In genomic region chr2:220076734-220077133, GRCh38 we compare ENCODE assay signal across 9 cellular contexts.
DNase-seq lines count a peak whose midpoint lies in the region; ATAC-seq and TF ChIP-seq lines count a peak whose summit lies in the region.
"Had no signal": no experiment of that assay in that cellular context is flagged by ENCODE, and none has a peak within 500 bp of the region (broad histone marks: within the 10 kb centered on the region; RNA-seq: fewer than 3 reads in every experiment).

No MANE protein-coding gene starts in this region.

- peak overlapping the region; percentile 5 for H3K27ac ChIP-seq in trophoblast cell (ENCODE audit: low read depth, low read length)
- H3K27ac ChIP-seq: SJCRH30 had no signal

- H2AK5ac ChIP-seq in trophoblast cell (ENCODE audit: low read length) = no peak overlapping the region

- no peak overlapping the region for H3K23ac ChIP-seq in trophoblast cell (ENCODE audit: low read length)

- no CpG with 5 or more reads among the region's 9 CpGs for WGBS in trophoblast cell (ENCODE audit: extremely low coverage, insufficient coverage, insufficient read length)

- no peak overlapping the region for H2AFZ ChIP-seq in trophoblast cell (ENCODE audit: insufficient read depth, low read length, poor library complexity)

- H3K79me1 ChIP-seq in trophoblast cell (ENCODE audit: low read length) = peaks cover 12% of the 10 kb centered on the region

- H3K27me3 ChIP-seq in trophoblast cell (ENCODE audit: insufficient read depth, low read length) = no peaks in the 10 kb centered on the region

- H3K4me3 ChIP-seq in trophoblast cell (ENCODE audit: low read depth, low read length) = no peak overlapping the region
- H3K4me3 ChIP-seq: SJCRH30 had no signal

- no peaks in the 10 kb centered on the region for H3K36me3 ChIP-seq in trophoblast cell (ENCODE audit: control insufficient read depth in 1 of 2, insufficient read depth in 2 of 2, low read length in 2 of 2)
- H3K36me3 ChIP-seq: SJCRH30 had no signal

- H3K18ac ChIP-seq in trophoblast cell (ENCODE audit: low read length) = no peak overlapping the region

- no peak overlapping the region for H3K9ac ChIP-seq in trophoblast cell (ENCODE audit: low read length)

- H3K4me2 ChIP-seq in trophoblast cell (ENCODE audit: low read length) = no peak overlapping the region

- no peak overlapping the region for H3K4ac ChIP-seq in trophoblast cell (ENCODE audit: low read depth, low read length)

- DNase-seq in EL (peak; percentile 79), fibroblast of peridontal ligament (ENCODE audit: extremely low read depth) (peak; percentile 84), trophoblast cell (peak in 1 of 2 donors; percentile 36), NCI-H128 (lab: John Stamatoyannopoulos, UW; ENCODE audit: unreplicated experiment) (no peak), GM19240 (ENCODE audit: insufficient read length, low spot score) (no peak)

- H4K8ac ChIP-seq in trophoblast cell (ENCODE audit: low read depth, low read length) = no peak overlapping the region

- no peak overlapping the region for H3K14ac ChIP-seq in trophoblast cell (ENCODE audit: low read length)

- peaks cover 6 to 14% of the 10 kb centered on the region in 2 experiments for H3K4me1 ChIP-seq in trophoblast cell (ENCODE audit: control insufficient read depth in 1 of 2, insufficient read depth in 2 of 2, low read length in 2 of 2)
- H3K4me1 ChIP-seq: SJCRH30 had no signal

- H4K91ac ChIP-seq in trophoblast cell (ENCODE audit: low read depth, low read length) = peak overlapping the region; percentile 11

- ATAC-seq in HG02840 (IDR thresholded peaks at IDR 0.05; ENCODE audit: low FRiP score, unreplicated experiment) = no peak
- no peak for ATAC-seq in GM18873 (IDR thresholded peaks at IDR 0.05; ENCODE audit: low FRiP score, unreplicated experiment)

- peaks cover 2% of the 10 kb centered on the region for H3K79me2 ChIP-seq in trophoblast cell (ENCODE audit: control insufficient read depth, insufficient read depth, low read length, poor library complexity)

- H2BK5ac ChIP-seq in trophoblast cell (ENCODE audit: low read depth, low read length, poor library complexity) = peak overlapping the region; percentile 19

- H4K12ac ChIP-seq in trophoblast cell (ENCODE audit: low read depth, low read length) = no peak overlapping the region

- no peaks in the 10 kb centered on the region for H3K9me3 ChIP-seq in trophoblast cell (ENCODE audit: insufficient read depth, low read depth, low read length)
- H3K9me3 ChIP-seq: SJCRH30 had no signal

- H2BK12ac ChIP-seq in trophoblast cell (ENCODE audit: low read length) = peak overlapping the region; percentile 36

- no peak overlapping the region for H2BK120ac ChIP-seq in trophoblast cell (ENCODE audit: insufficient read depth, low read length, poor library complexity)

TF ChIP-seq in PFSK-1, 5 proteins besides CTCF, POLR2A, EP300 and RAD21:
- TF ChIP-seq FOXP2 (optimal IDR thresholded peaks at IDR 0.05; ENCODE audit: borderline replicate concordance, extremely low read depth, extremely low read length, insufficient read depth) (no peak), REST (IDR thresholded peaks at IDR 0.05; ENCODE audit: insufficient read depth in 1 of 2, low read depth in 2 of 2, low read length in 2 of 2) (0 out of 4 replicates have a peak, but pooled peaks of 1 of the 2 experiments have one; percentile 4), POLR2AphosphoS5 (IDR thresholded peaks at IDR 0.05; ENCODE audit: low read depth, low read length) (peak; percentile 32; the same call in 1 of the 2 replicates), SIN3A (IDR thresholded peaks at IDR 0.05; ENCODE audit: borderline replicate concordance, insufficient read depth, low read length) (no peak; the same call in 1 of the 2 replicates), TAF1 (IDR thresholded peaks at IDR 0.05; ENCODE audit: borderline replicate concordance, insufficient read depth, low read length) (no peak)

Comparison
In these comparisons a context has a peak if more than half of its experiments do, and no peak if none do; other contexts are left out.
1. DNase-seq: peak in EL (single experiment) and fibroblast of peridontal ligament (single experiment); none in NCI-H128 (single experiment) and GM19240 (single experiment).